In genomic region chr1:5927506-5928370, GRCh38 we compare ENCODE assay signal across 16 cellular contexts.
"Had no signal": no experiment of that assay in that cellular context is flagged by ENCODE, and none has a peak within 500 bp of the region (broad histone marks: within the 10 kb centered on the region; RNA-seq: fewer than 3 reads in every experiment).

No MANE protein-coding gene starts in this region.

- H3K4me3 ChIP-seq: neural progenitor cell, SJSA1, smooth muscle cell, tibial artery had no signal

- H3K27me3 ChIP-seq: neural progenitor cell, SJSA1, tibial artery had no signal

- H3K27ac ChIP-seq: neural progenitor cell, parathyroid adenoma, SJSA1, tibial artery, WERI-Rb-1 had no signal

- DNase-seq: activated CD4-positive, alpha-beta T cell treated with anti-CD3 and anti-CD28 coated beads for 4 hours; activated gamma-delta T cell treated with Interleukin-2 at 50 U/mL for 16 hours; activated T-cell treated with anti-CD3 and anti-CD28 coated beads, Interleukin-2, amount 50 U/mL, for 48 hours; aorta; effector CD4-positive, alpha-beta T cell; T-cell; WERI-Rb-1 had no signal

- FAIRE-seq: bronchial epithelial cell, colon, endothelial cell of umbilical vein, frontal cortex had no signal

- H3K9ac ChIP-seq: neural progenitor cell, parathyroid adenoma had no signal

- H3K4me1 ChIP-seq: parathyroid adenoma, SJSA1, tibial artery had no signal

- ATAC-seq: T-cell had no signal

- H3K9me3 ChIP-seq: SJSA1, tibial artery had no signal

- H3K36me3 ChIP-seq: neural progenitor cell, SJSA1 had no signal
